16 cellular contexts compared by ENCODE assay signal in genomic region chr6:1077822-1078221, GRCh38.
DNase-seq lines count a peak whose midpoint lies in the region; ATAC-seq, FAIRE-seq and TF ChIP-seq lines count a peak whose summit lies in the region.
"Had no signal": no experiment of that assay in that cellular context is flagged by ENCODE, and none has a peak within 500 bp of the region (broad histone marks: within the 10 kb centered on the region; RNA-seq: fewer than 3 reads in every experiment).

No MANE protein-coding gene starts in this region.

- peaks cover 43% of the 10 kb centered on the region for H3K4me1 ChIP-seq in HepG2 (ENCODE audit: insufficient read depth, low read length)
- no peaks in the 10 kb centered on the region for H3K4me1 ChIP-seq in right lobe of liver
- no peaks in the 10 kb centered on the region for H3K4me1 ChIP-seq in mesenchymal stem cell (ENCODE audit: control insufficient read depth, insufficient read depth, low read depth, low read length)
- H3K4me1 ChIP-seq in neuronal stem cell (ENCODE audit: control insufficient read depth in 2 of 2, insufficient read depth in 1 of 2, low read depth in 1 of 2, low read length in 2 of 2): peaks cover 2 to 8% of the 10 kb centered on the region in 2 donors
- H3K4me1 ChIP-seq: HAP-1 had no signal

- in situ Hi-C loops in HepG2 (cut with HindIII; ENCODE audit: extremely low pct_ligation_motif_present, low pct_unique_long_range_greater_than_20kb): no loop called here

- TF ChIP-seq EP300 in HepG2 (IDR thresholded peaks at IDR 0.05; ENCODE audit: low read depth in 2 of 2, low read length in 2 of 2) (no peak), HepG2 (CRISPR knock-in tag; IDR thresholded peaks at IDR 0.05; ENCODE audit: borderline replicate concordance) (no peak)

- no peak for FAIRE-seq in HepG2 (lab: Jason Lieb, UNC)
- FAIRE-seq: GM19239, H1 had no signal

- no peak overlapping the region for H3K4me3 Mint-ChIP-seq in type B pancreatic cell
- H3K4me3 Mint-ChIP-seq: CD14-positive monocyte; CD8-positive, alpha-beta T cell had no signal

- no peaks in the 10 kb centered on the region for H4K20me1 ChIP-seq in HepG2 (ENCODE audit: insufficient read depth, low read length)

- intact Hi-C loops in HepG2 (cut with micrococcal nuclease; ENCODE audit: unreplicated experiment) (no loop called here), right lobe of liver (cut with DNase I) (no loop called here), sciatic nerve (cut with DNase I) (no loop called here)

- H3K18ac ChIP-seq in mesenchymal stem cell (ENCODE audit: low read depth in 1 of 2, low read length in 2 of 2): no peak overlapping the region
- peak overlapping the region; percentile 50 for H3K18ac ChIP-seq in neuronal stem cell (ENCODE audit: low read length)

- no peak overlapping the region for H3K4me3 ChIP-seq in HepG2 (replicated peaks in 1 of 3; ENCODE audit: insufficient read depth in 1 of 3, low read depth in 2 of 3, low read length in 3 of 3)
- H3K4me3 ChIP-seq in right lobe of liver: no peak overlapping the region
- no peak overlapping the region for H3K4me3 ChIP-seq in mesenchymal stem cell (ENCODE audit: insufficient read depth in 1 of 2, low read depth in 1 of 2, low read length in 2 of 2)
- H3K4me3 ChIP-seq in neuronal stem cell (ENCODE audit: low read length in 2 of 2): no peak overlapping the region
- H3K4me3 ChIP-seq: HAP-1 had no signal

- H3K79me1 ChIP-seq in mesenchymal stem cell (replicated peaks; ENCODE audit: low read length, poor library complexity, severe bottlenecking): no peaks in the 10 kb centered on the region
- no peaks in the 10 kb centered on the region for H3K79me1 ChIP-seq in neuronal stem cell (ENCODE audit: low read depth, low read length)

- H3K4ac ChIP-seq in mesenchymal stem cell (ENCODE audit: low read depth in 1 of 2, low read length in 2 of 2) (no peak overlapping the region), neuronal stem cell (ENCODE audit: low read length) (no peak overlapping the region)

- peaks cover 3% of the 10 kb centered on the region for H3K27me3 Mint-ChIP-seq in type B pancreatic cell

- TF ChIP-seq RAD21 in HepG2 (CRISPR knock-in tag; IDR thresholded peaks at IDR 0.05): no peak

- no peaks in the 10 kb centered on the region for H3K79me2 ChIP-seq in HepG2 (ENCODE audit: insufficient read depth, low read length)

- H3K9me3 ChIP-seq in HepG2 (ENCODE audit: low read length) (no peaks in the 10 kb centered on the region), right lobe of liver (no peaks in the 10 kb centered on the region), mesenchymal stem cell (ENCODE audit: control insufficient read depth, low read length) (no peaks in the 10 kb centered on the region), neuronal stem cell (replicated peaks in 1 of 2; ENCODE audit: control insufficient read depth in 2 of 2, insufficient read depth in 1 of 2, low read depth in 1 of 2, low read length in 2 of 2) (no peaks in the 10 kb centered on the region)
- H3K9me3 ChIP-seq: HAP-1 had no signal

- H3K9ac ChIP-seq in HepG2 (ENCODE audit: insufficient read depth, low read depth, low read length): no peak overlapping the region
- H3K9ac ChIP-seq in mesenchymal stem cell (ENCODE audit: low read length): no peak overlapping the region
- no peak overlapping the region for H3K9ac ChIP-seq in neuronal stem cell (ENCODE audit: low read depth, low read length, poor library complexity)

- H2AK5ac ChIP-seq in mesenchymal stem cell (ENCODE audit: low read length, severe bottlenecking): no peak overlapping the region
- H2AK5ac ChIP-seq in neuronal stem cell (ENCODE audit: low read depth, low read length): no peak overlapping the region

- H3K27ac ChIP-seq in HepG2 (ENCODE audit: extremely low read length, insufficient read depth, low read length) (no peak overlapping the region), right lobe of liver (no peak overlapping the region), mesenchymal stem cell (ENCODE audit: low read length, poor library complexity, severe bottlenecking) (no peak overlapping the region), neuronal stem cell (replicated peaks; ENCODE audit: low read length) (no peak overlapping the region)
- H3K27ac ChIP-seq: 22Rv1 had no signal

- WGBS in HepG2 (ENCODE audit: low lambda C conversion rate): 96% methylated on average over 16 of the region's 16 CpGs
- WGBS in right lobe of liver (ENCODE audit: insufficient coverage, low coverage, low lambda C conversion rate, missing lambda C conversion rate): 81% methylated on average over 14 of the region's 16 CpGs
- 88% methylated on average over 16 of the region's 16 CpGs for WGBS in mesenchymal stem cell
- WGBS in neuronal stem cell (ENCODE audit: extremely low coverage in 2 of 2, insufficient read length in 2 of 2, insufficient replicate concordance in 1 of 2), 2 donors: no CpG with 5 or more reads among the region's 16 CpGs

- H4K8ac ChIP-seq in mesenchymal stem cell (ENCODE audit: low read length) (no peak overlapping the region), neuronal stem cell (ENCODE audit: low read depth, low read length) (no peak overlapping the region)

- H3K36me3 ChIP-seq in HepG2 (replicated peaks in 1 of 2; ENCODE audit: control insufficient read depth in 1 of 2, insufficient read depth in 2 of 2, low read length in 2 of 2) (no peaks in the 10 kb centered on the region), right lobe of liver (no peaks in the 10 kb centered on the region), mesenchymal stem cell (ENCODE audit: control insufficient read depth in 1 of 2, insufficient read depth in 2 of 2, low read depth in 1 of 2, low read length in 2 of 2) (no peaks in the 10 kb centered on the region), neuronal stem cell (replicated peaks in 1 of 2; ENCODE audit: control insufficient read depth in 2 of 2, insufficient read depth in 2 of 2, low read length in 2 of 2) (no peaks in the 10 kb centered on the region)
- H3K36me3 ChIP-seq: HAP-1 had no signal

- peaks cover 15% of the 10 kb centered on the region for H3K4me1 Mint-ChIP-seq in type B pancreatic cell (ENCODE audit: unreplicated experiment)
- H3K4me1 Mint-ChIP-seq: CD14-positive monocyte had no signal

- H2BK12ac ChIP-seq in mesenchymal stem cell (ENCODE audit: low read length in 2 of 2) (peak overlapping the region in 1 of 2 experiments; percentile 55), neuronal stem cell (ENCODE audit: low read length) (no peak overlapping the region)

- H2BK15ac ChIP-seq in mesenchymal stem cell (ENCODE audit: low read depth, poor library complexity, severe bottlenecking) (no peak overlapping the region), neuronal stem cell (ENCODE audit: low read length) (no peak overlapping the region)

- H2BK120ac ChIP-seq in mesenchymal stem cell (ENCODE audit: low read depth, low read length): no peak overlapping the region
- H2BK120ac ChIP-seq in neuronal stem cell (ENCODE audit: low read depth, low read length): no peak overlapping the region

- no peak for TF ChIP-seq CTCF in HepG2 (CRISPR knock-in tag; IDR thresholded peaks at IDR 0.05)
- TF ChIP-seq CTCF in right lobe of liver (IDR thresholded peaks at IDR 0.05): no peak
- no peak for TF ChIP-seq CTCF in type B pancreatic cell (conservative IDR thresholded peaks at IDR 0.05)

- H3K9me3 Mint-ChIP-seq in type B pancreatic cell: no peaks in the 10 kb centered on the region
- H3K9me3 Mint-ChIP-seq: CD8-positive, alpha-beta T cell had no signal

- CTCF ChIA-PET in HepG2 (lab: Yijun Ruan, JAX; ENCODE audit: low intra/inter-chr PET ratio, low total read pairs): no interaction called here

- H3K14ac ChIP-seq in mesenchymal stem cell (ENCODE audit: low read length in 2 of 2): peak overlapping the region in 1 of 2 experiments; percentile 53
- H3K14ac ChIP-seq in neuronal stem cell (ENCODE audit: low read length): no peak overlapping the region

- H2AFZ ChIP-seq in HepG2 (ENCODE audit: low read length) (no peak overlapping the region), mesenchymal stem cell (ENCODE audit: low read depth, low read length) (no peak overlapping the region), neuronal stem cell (ENCODE audit: low read length) (peak overlapping the region; percentile 69)

- POLR2A ChIA-PET in HepG2 (lab: Yijun Ruan, JAX): interaction anchor here (3.1 kb wide), 1 partner anchor 22 kb away, joined by 23 read pairs; no protein-coding TSS in a partner anchor

- TF ChIP-seq POLR2A in HepG2 (IDR thresholded peaks at IDR 0.05; ENCODE audit: insufficient read depth in 1 of 2, low read depth in 2 of 2, low read length in 2 of 2) (no peak), right lobe of liver (IDR thresholded peaks at IDR 0.05) (no peak)

- H3K4me2 ChIP-seq in HepG2 (ENCODE audit: low read depth, low read length) (no peak overlapping the region), mesenchymal stem cell (ENCODE audit: low read length, poor library complexity, severe bottlenecking) (no peak overlapping the region), neuronal stem cell (ENCODE audit: insufficient read depth, low read length, poor library complexity, severe bottlenecking) (no peak overlapping the region)

- no peaks in the 10 kb centered on the region for H3K36me3 Mint-ChIP-seq in type B pancreatic cell
- H3K36me3 Mint-ChIP-seq: CD14-positive monocyte; CD8-positive, alpha-beta T cell had no signal

- ATAC-seq in HepG2 (no peak), right lobe of liver (no peak), HG03442 (IDR thresholded peaks at IDR 0.05; ENCODE audit: unreplicated experiment) (no peak), sciatic nerve (no peak)
- ATAC-seq: CD8-positive, alpha-beta T cell had no signal

- no peak for DNase-seq in HepG2 (ENCODE audit: low spot score)
- DNase-seq in right lobe of liver: no peak
- no peak for DNase-seq in mesenchymal stem cell
- no peak for DNase-seq in neuronal stem cell (ENCODE audit: low spot score)
- no peak for DNase-seq in type B pancreatic cell (ENCODE audit: extremely low spot score, unreplicated experiment)
- DNase-seq in globus pallidus (ENCODE audit: low spot score): no peak
- no peak for DNase-seq in sciatic nerve (ENCODE audit: low spot score)
- DNase-seq: CD8-positive, alpha-beta T cell; DMS53; GF-D8 had no signal

- H3K27ac Mint-ChIP-seq in type B pancreatic cell: peak overlapping the region; percentile 71
- H3K27ac Mint-ChIP-seq: CD14-positive monocyte; CD8-positive, alpha-beta T cell had no signal

- no TSS peak for BruUV-seq in HepG2 (replicated peaks; lab: Mats Ljungman, UMichigan)

- H3K23ac ChIP-seq in mesenchymal stem cell (ENCODE audit: low read length in 2 of 2) (no peak overlapping the region), neuronal stem cell (ENCODE audit: low read depth, low read length, poor library complexity) (no peak overlapping the region)

- no peak overlapping the region for H2BK5ac ChIP-seq in mesenchymal stem cell (ENCODE audit: low read depth, low read length, poor library complexity, severe bottlenecking)
- no peak overlapping the region for H2BK5ac ChIP-seq in neuronal stem cell (ENCODE audit: low read length)

- H3K27me3 ChIP-seq in HepG2 (ENCODE audit: control insufficient read depth in 1 of 2, insufficient read depth in 2 of 2, low read length in 2 of 2): no peaks in the 10 kb centered on the region
- no peaks in the 10 kb centered on the region for H3K27me3 ChIP-seq in right lobe of liver
- peaks cover 0 to 21% of the 10 kb centered on the region in 2 experiments for H3K27me3 ChIP-seq in mesenchymal stem cell (ENCODE audit: control insufficient read depth in 1 of 2, insufficient read depth in 1 of 2, low read length in 2 of 2)
- H3K27me3 ChIP-seq in neuronal stem cell (ENCODE audit: control insufficient read depth in 3 of 3, insufficient read depth in 3 of 3, low read depth in 1 of 3, low read length in 3 of 3): no peaks in the 10 kb centered on the region

- H4K91ac ChIP-seq in mesenchymal stem cell (ENCODE audit: low read length): peak overlapping the region; percentile 57
- H4K91ac ChIP-seq in neuronal stem cell (ENCODE audit: low read depth, low read length, poor library complexity): no peak overlapping the region
